Comparison of ENCODE assay signal across 22 cellular contexts in genomic region chr9:127405344-127406125, GRCh38. TPM values are rescaled to one million over a fixed set of nuclear protein-coding genes. Genes with fewer than 3 reads are reported as not detected.
DNase-seq lines count a peak whose midpoint lies in the region; ATAC-seq, FAIRE-seq and TF ChIP-seq lines count a peak whose summit lies in the region.
"Had no signal": no experiment of that assay in that cellular context is flagged by ENCODE, and none has a peak within 500 bp of the region (broad histone marks: within the 10 kb centered on the region; RNA-seq: fewer than 3 reads in every experiment).

No MANE protein-coding gene starts in this region.

- H3K4me1 ChIP-seq in HepG2 (ENCODE audit: insufficient read depth, low read length): peaks cover 9% of the 10 kb centered on the region; the same call in 1 of the 2 replicates
- peaks cover 0 to 17% (median 6%) of the 10 kb centered on the region in 4 donors for H3K4me1 ChIP-seq in right lobe of liver

- no TSS peak for BruUV-seq in HepG2 (replicated peaks; lab: Mats Ljungman, UMichigan)

- H3K27me3 Mint-ChIP-seq in chondrocyte (ENCODE audit: low read depth): no peaks in the 10 kb centered on the region
- peaks cover 27% of the 10 kb centered on the region for H3K27me3 Mint-ChIP-seq in activated naive CD4-positive, alpha-beta T cell treated with anti-CD3 and anti-CD28 coated beads for 36 hours (ENCODE audit: low read depth)
- H3K27me3 Mint-ChIP-seq in HFFc6 (ENCODE audit: insufficient read depth): no peaks in the 10 kb centered on the region
- H3K27me3 Mint-ChIP-seq: B cell had no signal

- no peak for TF ChIP-seq RAD21 in HepG2 (CRISPR knock-in tag; IDR thresholded peaks at IDR 0.05)

- peaks cover 24 to 50% of the 10 kb centered on the region in 2 experiments; a peak in 4 of 5 replicates for H3K36me3 ChIP-seq in HepG2 (replicated peaks in 1 of 2; ENCODE audit: control insufficient read depth in 1 of 2, insufficient read depth in 2 of 2, low read length in 2 of 2)
- H3K36me3 ChIP-seq in right lobe of liver: peaks cover 0 to 26% (median 2%) of the 10 kb centered on the region in 4 donors

- no peak for TF ChIP-seq POLR2A in HepG2 (IDR thresholded peaks at IDR 0.05; ENCODE audit: insufficient read depth in 1 of 2, low read depth in 2 of 2, low read length in 2 of 2)
- no peak for TF ChIP-seq POLR2A in right lobe of liver (IDR thresholded peaks at IDR 0.05)

- H3K4me3 Mint-ChIP-seq in chondrocyte (ENCODE audit: unreplicated experiment) (no peak overlapping the region), HFFc6 (no peak overlapping the region)
- H3K4me3 Mint-ChIP-seq in activated naive CD4-positive, alpha-beta T cell treated with anti-CD3 and anti-CD28 coated beads for 36 hours: no peak overlapping the region
- H3K4me3 Mint-ChIP-seq: B cell, H9 had no signal

- FAIRE-seq in HepG2 (lab: Jason Lieb, UNC) (no peak), frontal cortex (lab: Jason Lieb, UNC) (no peak)
- FAIRE-seq: A204.1, GM12891 had no signal

- in situ Hi-C loops in HepG2 (cut with HindIII; ENCODE audit: extremely low pct_ligation_motif_present, low pct_unique_long_range_greater_than_20kb): no loop called here

- peaks cover 4% of the 10 kb centered on the region for H3K36me3 Mint-ChIP-seq in chondrocyte (ENCODE audit: low read depth)
- no peaks in the 10 kb centered on the region for H3K36me3 Mint-ChIP-seq in activated naive CD4-positive, alpha-beta T cell treated with anti-CD3 and anti-CD28 coated beads for 36 hours (ENCODE audit: low read depth)
- H3K36me3 Mint-ChIP-seq in HFFc6 (ENCODE audit: low read depth): no peaks in the 10 kb centered on the region

- H4K20me1 ChIP-seq in HepG2 (ENCODE audit: insufficient read depth, low read length): no peaks in the 10 kb centered on the region

- no peak for TF ChIP-seq EP300 in HepG2 (IDR thresholded peaks at IDR 0.05; ENCODE audit: low read depth in 2 of 2, low read length in 2 of 2)
- TF ChIP-seq EP300 in HepG2 (CRISPR knock-in tag; IDR thresholded peaks at IDR 0.05; ENCODE audit: borderline replicate concordance): no peak

- peaks cover 6% of the 10 kb centered on the region for H3K79me2 ChIP-seq in HepG2 (ENCODE audit: insufficient read depth, low read length)

- H3K27me3 ChIP-seq in HepG2 (ENCODE audit: control insufficient read depth in 1 of 2, insufficient read depth in 2 of 2, low read length in 2 of 2) (no peaks in the 10 kb centered on the region), right lobe of liver (no peaks in the 10 kb centered on the region)

- H3K4me1 Mint-ChIP-seq in chondrocyte (ENCODE audit: low read depth) (no peaks in the 10 kb centered on the region), HFFc6 (ENCODE audit: low read depth) (no peaks in the 10 kb centered on the region)
- H3K4me1 Mint-ChIP-seq in activated naive CD4-positive, alpha-beta T cell treated with anti-CD3 and anti-CD28 coated beads for 36 hours (ENCODE audit: low read depth): no peaks in the 10 kb centered on the region
- H3K4me1 Mint-ChIP-seq: B cell had no signal

- no peak overlapping the region for H3K4me2 ChIP-seq in HepG2 (ENCODE audit: low read depth, low read length)
- H3K4me2 ChIP-seq: KMS-11, SK-N-SH had no signal

- H3K9me3 Mint-ChIP-seq in chondrocyte (ENCODE audit: low read depth): no peaks in the 10 kb centered on the region
- no peaks in the 10 kb centered on the region for H3K9me3 Mint-ChIP-seq in activated naive CD4-positive, alpha-beta T cell treated with anti-CD3 and anti-CD28 coated beads for 36 hours
- H3K9me3 Mint-ChIP-seq in HFFc6: no peaks in the 10 kb centered on the region
- H3K9me3 Mint-ChIP-seq: H9 had no signal

- WGBS in HepG2 (ENCODE audit: low lambda C conversion rate): no CpG with 5 or more reads among the region's 20 CpGs
- whole genome bisulfite sequencing in right lobe of liver (ENCODE audit: insufficient coverage, low coverage, low lambda C conversion rate, missing lambda C conversion rate): 100% methylated on average over 1 of the region's 20 CpGs

- H3K9me3 ChIP-seq in HepG2 (ENCODE audit: low read length) (no peaks in the 10 kb centered on the region), right lobe of liver (no peaks in the 10 kb centered on the region)
- H3K9me3 ChIP-seq: SK-N-SH had no signal

- TF ChIP-seq CTCF in HepG2 (CRISPR knock-in tag; IDR thresholded peaks at IDR 0.05) (no peak), right lobe of liver (IDR thresholded peaks at IDR 0.05) (no peak), chondrocyte (IDR thresholded peaks at IDR 0.05) (no peak), HFFc6 (IDR thresholded peaks at IDR 0.05) (no peak)

- POLR2A ChIA-PET in HepG2 (lab: Yijun Ruan, JAX): interaction anchor here (1.0 to 3.4 kb wide), 2 partner anchors 8 to 9 kb away, joined by 7 to 31 read pairs; partner anchors contain the start of gene SLC2A8

- CTCF ChIA-PET in HepG2 (lab: Yijun Ruan, JAX; ENCODE audit: low intra/inter-chr PET ratio, low total read pairs): no interaction called here
- CTCF ChIA-PET in activated naive CD4-positive, alpha-beta T cell treated with anti-CD3 and anti-CD28 coated beads for 36 hours (lab: Charles Lee): no interaction called here

- H3K27ac Mint-ChIP-seq in chondrocyte (ENCODE audit: unreplicated experiment) (no peak overlapping the region), HFFc6 (no peak overlapping the region)
- H3K27ac Mint-ChIP-seq in activated naive CD4-positive, alpha-beta T cell treated with anti-CD3 and anti-CD28 coated beads for 36 hours: no peak overlapping the region
- H3K27ac Mint-ChIP-seq: B cell had no signal

- ATAC-seq in HepG2: no peak
- ATAC-seq in right lobe of liver: no peak

- no peak for DNase-seq in HepG2 (ENCODE audit: low spot score)
- DNase-seq in right lobe of liver: no peak
- DNase-seq in NCI-H524 treated with DMSO at 0.1 percent for 48 hours (lab: John Stamatoyannopoulos, UW): peak; percentile 57
- DNase-seq in chondrocyte (ENCODE audit: low spot score): peak; percentile 87
- DNase-seq in activated naive CD4-positive, alpha-beta T cell treated with anti-CD3 and anti-CD28 coated beads for 36 hours: no peak
- no peak for DNase-seq in frontal cortex (ENCODE audit: low spot score in 2 of 2)
- no peak for DNase-seq in HFFc6
- DNase-seq in NCI-H2081 (lab: John Stamatoyannopoulos, UW): no peak
- DNase-seq: DMS153; GM23248; H9; NCI-H1092 treated with DMSO at 0.1 percent for 48 hours; NCI-H1436 treated with DMSO at 0.1 percent for 48 hours; NCI-H2029 treated with DMSO at 0.1 percent for 48 hours; NCI-H446 treated with DMSO at 0.1 percent for 48 hours; NK-92 treated with Interleukin-12 subunit alpha and Interleukin-12 subunit beta, amount 100 ng/mL, for 24 hours; SIG-M5; SK-N-SH had no signal

- no peak overlapping the region for H2AFZ ChIP-seq in HepG2 (ENCODE audit: low read length)
- H2AFZ ChIP-seq: GM23248 had no signal

- intact Hi-C loops in HepG2 (cut with micrococcal nuclease; ENCODE audit: unreplicated experiment) (no loop called here), right lobe of liver (cut with DNase I) (no loop called here)
- intact Hi-C loops in activated naive CD4-positive, alpha-beta T cell treated with anti-CD3 and anti-CD28 coated beads for 36 hours (cut with micrococcal nuclease): no loop called here

- no peak overlapping the region for H3K9ac ChIP-seq in HepG2 (ENCODE audit: insufficient read depth, low read depth, low read length)
- H3K9ac ChIP-seq: GM23248, KMS-11, SK-N-SH had no signal

- H3K27ac ChIP-seq in HepG2 (ENCODE audit: extremely low read length, insufficient read depth, low read length) (no peak overlapping the region), right lobe of liver (no peak overlapping the region)
- H3K27ac ChIP-seq: GM23248, KMS-11 had no signal

- H3K4me3 ChIP-seq in HepG2 (replicated peaks in 1 of 3; ENCODE audit: insufficient read depth in 1 of 3, low read depth in 2 of 3, low read length in 3 of 3) (no peak overlapping the region), right lobe of liver (no peak overlapping the region)
- H3K4me3 ChIP-seq: GM23248 had no signal

RNA-seq across cellular contexts. Expression of gene SLC2A8, which starts 8.6 kb away (rescaled TPM):
- 24.0 and 48.6 TPM in 2 replicates for total RNA-seq in HepG2 (2016; rRNA removed; fragmentation: Illumina TruSeq; extraction: Trizol)
- total RNA-seq in HepG2 (2016; cell fraction: cytosol; rRNA removed; fragmentation: Illumina TruSeq; extraction: Trizol; ENCODE audit: low read depth): 25.8 and 26.2 TPM in 2 replicates
- 22.9 and 51.3 TPM in 2 replicates for total RNA-seq in HepG2 (2016; cell fraction: insoluble cytoplasmic fraction; rRNA removed; fragmentation: Illumina TruSeq; extraction: Trizol)
- 32.1 and 33.0 TPM in 2 replicates for total RNA-seq in HepG2 (2016; cell fraction: membrane; rRNA removed; fragmentation: Illumina TruSeq; extraction: Trizol)
- total RNA-seq in HepG2 (2016; cell fraction: nucleus; rRNA removed; fragmentation: Illumina TruSeq; extraction: Trizol): 53.8 and 57.0 TPM in 2 replicates
- polyA plus RNA-seq in HepG2 (2011; rRNA removed): 22.6 and 37.2 TPM in 2 replicates
- polyA plus RNA-seq in HepG2 (2011; cell fraction: cytosol; rRNA removed): 20.3 and 26.4 TPM in 2 replicates
- 73.4 and 80.9 TPM in 2 replicates for polyA plus RNA-seq in HepG2 (2011; cell fraction: nucleus; rRNA removed)
- polyA plus RNA-seq in HepG2 (2012): 15.9 and 25.8 TPM in 2 replicates
- 18.5 and 21.9 TPM in 2 replicates for polyA plus RNA-seq in HepG2 (2016; cell fraction: cytosol; fragmentation: Illumina TruSeq; extraction: Trizol; ENCODE audit: low read depth)
- polyA plus RNA-seq in HepG2 (2016; cell fraction: insoluble cytoplasmic fraction; fragmentation: Illumina TruSeq; extraction: Trizol; ENCODE audit: low read depth): 22.6 and 24.1 TPM in 2 replicates
- 21.2 and 23.1 TPM in 2 replicates for polyA plus RNA-seq in HepG2 (2016; cell fraction: membrane; fragmentation: Illumina TruSeq; extraction: Trizol; ENCODE audit: low read depth)
- 112 and 118 TPM in 2 replicates for polyA plus RNA-seq in HepG2 (2016; cell fraction: nucleus; fragmentation: Illumina TruSeq; extraction: Trizol; ENCODE audit: insufficient read depth, low read depth)
- 29.8 and 66.3 TPM in 2 replicates for polyA minus RNA-seq in HepG2 (2011; rRNA and poly(A)+ RNA removed; ENCODE audit: low replicate concordance)
- 13.0 and 13.3 TPM in 2 replicates for polyA minus RNA-seq in HepG2 (2011; cell fraction: cytosol; rRNA and poly(A)+ RNA removed)
- polyA minus RNA-seq in HepG2 (2011; cell fraction: nucleus; rRNA and poly(A)+ RNA removed): 25.1 and 26.0 TPM in 2 replicates
- 10 to 100 TPM; 16.2 to 25.0 (median 18.8) TPM for total RNA-seq in right lobe of liver
- 14.1 to 16.4 TPM (median 15.3 TPM) in 3 replicates for total RNA-seq in chondrocyte
- total RNA-seq in activated naive CD4-positive, alpha-beta T cell treated with anti-CD3 and anti-CD28 coated beads for 36 hours: 1 to 10 TPM; 3.4 TPM
- total RNA-seq in frontal cortex: 9.0 TPM
- 10 to 100 TPM; 11.5 to 13.6 (median 12.5) TPM for total RNA-seq in HFFc6 (2021; fragmentation: NEBNext Ultra II Directional; extraction: Animal tissue kit (Norgen Biotek cat#: 25700))

RNA-seq across cellular contexts. Expression of gene ZNF79, which starts 18.6 kb away (rescaled TPM):
- total RNA-seq in HepG2 (2016; rRNA removed; fragmentation: Illumina TruSeq; extraction: Trizol): 7.3 and 8.1 TPM in 2 replicates
- 3.1 and 3.7 TPM in 2 replicates for total RNA-seq in HepG2 (2016; cell fraction: cytosol; rRNA removed; fragmentation: Illumina TruSeq; extraction: Trizol; ENCODE audit: low read depth)
- 7.1 and 8.1 TPM in 2 replicates for total RNA-seq in HepG2 (2016; cell fraction: insoluble cytoplasmic fraction; rRNA removed; fragmentation: Illumina TruSeq; extraction: Trizol)
- total RNA-seq in HepG2 (2016; cell fraction: membrane; rRNA removed; fragmentation: Illumina TruSeq; extraction: Trizol): 5.0 and 6.4 TPM in 2 replicates
- 6.5 and 7.4 TPM in 2 replicates for total RNA-seq in HepG2 (2016; cell fraction: nucleus; rRNA removed; fragmentation: Illumina TruSeq; extraction: Trizol)
- 3.7 and 4.0 TPM in 2 replicates for polyA plus RNA-seq in HepG2 (2011; rRNA removed)
- polyA plus RNA-seq in HepG2 (2011; cell fraction: cytosol; rRNA removed): 2.4 and 2.7 TPM in 2 replicates
- polyA plus RNA-seq in HepG2 (2011; cell fraction: nucleus; rRNA removed): 6.0 and 7.5 TPM in 2 replicates
- polyA plus RNA-seq in HepG2 (2012): 2.6 and 3.2 TPM in 2 replicates
- polyA plus RNA-seq in HepG2 (2016; cell fraction: cytosol; fragmentation: Illumina TruSeq; extraction: Trizol; ENCODE audit: low read depth): 0.52 and 0.70 TPM in 2 replicates
- 4.7 TPM in 2 replicates for polyA plus RNA-seq in HepG2 (2016; cell fraction: insoluble cytoplasmic fraction; fragmentation: Illumina TruSeq; extraction: Trizol; ENCODE audit: low read depth)
- polyA plus RNA-seq in HepG2 (2016; cell fraction: membrane; fragmentation: Illumina TruSeq; extraction: Trizol; ENCODE audit: low read depth): 1.3 and 1.4 TPM in 2 replicates
- 8.9 and 9.1 TPM in 2 replicates for polyA plus RNA-seq in HepG2 (2016; cell fraction: nucleus; fragmentation: Illumina TruSeq; extraction: Trizol; ENCODE audit: insufficient read depth, low read depth)
- 6.0 and 28.4 TPM in 2 replicates for polyA minus RNA-seq in HepG2 (2011; rRNA and poly(A)+ RNA removed; ENCODE audit: low replicate concordance)
- polyA minus RNA-seq in HepG2 (2011; cell fraction: cytosol; rRNA and poly(A)+ RNA removed): 3.7 and 4.2 TPM in 2 replicates
- polyA minus RNA-seq in HepG2 (2011; cell fraction: nucleus; rRNA and poly(A)+ RNA removed): 7.9 and 11.3 TPM in 2 replicates
- 1 to 10 TPM; 2.5 to 4.6 (median 3.5) TPM for total RNA-seq in right lobe of liver
- 7.9 to 9.0 TPM (median 8.3 TPM) in 3 replicates for total RNA-seq in chondrocyte
- total RNA-seq in activated naive CD4-positive, alpha-beta T cell treated with anti-CD3 and anti-CD28 coated beads for 36 hours: 1 to 10 TPM; 7.9 to 8.1 TPM
- total RNA-seq in frontal cortex: 12.2 TPM
- 1 to 10 TPM; 6.7 to 8.5 (median 7.6) TPM for total RNA-seq in HFFc6 (2021; fragmentation: NEBNext Ultra II Directional; extraction: Animal tissue kit (Norgen Biotek cat#: 25700))

RNA-seq across cellular contexts. Expression of gene RPL12, which starts 45.7 kb away (rescaled TPM):
- 1,551 and 1,660 TPM in 2 replicates for total RNA-seq in HepG2 (2016; rRNA removed; fragmentation: Illumina TruSeq; extraction: Trizol)
- 6,549 and 6,971 TPM in 2 replicates for total RNA-seq in HepG2 (2016; cell fraction: cytosol; rRNA removed; fragmentation: Illumina TruSeq; extraction: Trizol; ENCODE audit: low read depth)
- 1,601 and 1,648 TPM in 2 replicates for total RNA-seq in HepG2 (2016; cell fraction: insoluble cytoplasmic fraction; rRNA removed; fragmentation: Illumina TruSeq; extraction: Trizol)
- total RNA-seq in HepG2 (2016; cell fraction: membrane; rRNA removed; fragmentation: Illumina TruSeq; extraction: Trizol): 4,907 and 5,180 TPM in 2 replicates
- total RNA-seq in HepG2 (2016; cell fraction: nucleus; rRNA removed; fragmentation: Illumina TruSeq; extraction: Trizol): 525 and 558 TPM in 2 replicates
- 2,097 and 2,590 TPM in 2 replicates for polyA plus RNA-seq in HepG2 (2011; rRNA removed)
- polyA plus RNA-seq in HepG2 (2011; cell fraction: cytosol; rRNA removed): 3,919 and 3,963 TPM in 2 replicates
- polyA plus RNA-seq in HepG2 (2011; cell fraction: nucleus; rRNA removed): 619 and 713 TPM in 2 replicates
- 2,179 and 2,497 TPM in 2 replicates for polyA plus RNA-seq in HepG2 (2012)
- polyA plus RNA-seq in HepG2 (2016; cell fraction: cytosol; fragmentation: Illumina TruSeq; extraction: Trizol; ENCODE audit: low read depth): 11,205 and 11,665 TPM in 2 replicates
- polyA plus RNA-seq in HepG2 (2016; cell fraction: insoluble cytoplasmic fraction; fragmentation: Illumina TruSeq; extraction: Trizol; ENCODE audit: low read depth): 2,434 and 2,480 TPM in 2 replicates
- polyA plus RNA-seq in HepG2 (2016; cell fraction: membrane; fragmentation: Illumina TruSeq; extraction: Trizol; ENCODE audit: low read depth): 6,884 and 7,463 TPM in 2 replicates
- polyA plus RNA-seq in HepG2 (2016; cell fraction: nucleus; fragmentation: Illumina TruSeq; extraction: Trizol; ENCODE audit: insufficient read depth, low read depth): 1,156 and 1,223 TPM in 2 replicates
- polyA minus RNA-seq in HepG2 (2011; rRNA and poly(A)+ RNA removed; ENCODE audit: low replicate concordance): 706 and 1,371 TPM in 2 replicates
- 461 and 478 TPM in 2 replicates for polyA minus RNA-seq in HepG2 (2011; cell fraction: cytosol; rRNA and poly(A)+ RNA removed)
- polyA minus RNA-seq in HepG2 (2011; cell fraction: nucleus; rRNA and poly(A)+ RNA removed): 198 and 299 TPM in 2 replicates
- total RNA-seq in right lobe of liver: 100 to 1,000 TPM; 271 to 907 (median 364) TPM
- total RNA-seq in chondrocyte: 834 to 848 TPM (median 848 TPM) in 3 replicates
- total RNA-seq in activated naive CD4-positive, alpha-beta T cell treated with anti-CD3 and anti-CD28 coated beads for 36 hours: 1,000 to 10,000 TPM; 3,038 to 3,119 TPM
- total RNA-seq in frontal cortex: 717 TPM
- 1,000 to 10,000 TPM in 4 of 6 experiments, 100 to 1,000 TPM in 2; 953 to 1,196 (median 1,072) TPM for total RNA-seq in HFFc6 (2021; fragmentation: NEBNext Ultra II Directional; extraction: Animal tissue kit (Norgen Biotek cat#: 25700))

RNA-seq across cellular contexts. Expression of gene LRSAM1, which starts 45.8 kb away (rescaled TPM):
- total RNA-seq in HepG2 (2016; rRNA removed; fragmentation: Illumina TruSeq; extraction: Trizol) (4.6 and 8.7 TPM in 2 replicates), right lobe of liver (10 to 100 TPM in 5 of 6 experiments, 1 to 10 TPM in 1; 9.4 to 13.3 (median 12.1) TPM), chondrocyte (25.6 to 29.3 TPM (median 27.5 TPM) in 3 replicates), frontal cortex (23.6 TPM)
- 1.5 and 1.7 TPM in 2 replicates for total RNA-seq in HepG2 (2016; cell fraction: cytosol; rRNA removed; fragmentation: Illumina TruSeq; extraction: Trizol; ENCODE audit: low read depth)
- 4.2 and 9.8 TPM in 2 replicates for total RNA-seq in HepG2 (2016; cell fraction: insoluble cytoplasmic fraction; rRNA removed; fragmentation: Illumina TruSeq; extraction: Trizol)
- 3.2 and 4.0 TPM in 2 replicates for total RNA-seq in HepG2 (2016; cell fraction: membrane; rRNA removed; fragmentation: Illumina TruSeq; extraction: Trizol)
- total RNA-seq in HepG2 (2016; cell fraction: nucleus; rRNA removed; fragmentation: Illumina TruSeq; extraction: Trizol): 9.5 and 16.9 TPM in 2 replicates
- 10.2 and 12.2 TPM in 2 replicates for polyA plus RNA-seq in HepG2 (2011; rRNA removed)
- polyA plus RNA-seq in HepG2 (2011; cell fraction: cytosol; rRNA removed): 4.1 and 5.2 TPM in 2 replicates
- 68.4 and 76.1 TPM in 2 replicates for polyA plus RNA-seq in HepG2 (2011; cell fraction: nucleus; rRNA removed)
- polyA plus RNA-seq in HepG2 (2012): 10.0 and 14.6 TPM in 2 replicates
- polyA plus RNA-seq in HepG2 (2016; cell fraction: cytosol; fragmentation: Illumina TruSeq; extraction: Trizol; ENCODE audit: low read depth): 1.2 and 1.5 TPM in 2 replicates
- polyA plus RNA-seq in HepG2 (2016; cell fraction: insoluble cytoplasmic fraction; fragmentation: Illumina TruSeq; extraction: Trizol; ENCODE audit: low read depth): 5.4 and 6.9 TPM in 2 replicates
- 1.2 and 2.1 TPM in 2 replicates for polyA plus RNA-seq in HepG2 (2016; cell fraction: membrane; fragmentation: Illumina TruSeq; extraction: Trizol; ENCODE audit: low read depth)
- 21.9 and 22.1 TPM in 2 replicates for polyA plus RNA-seq in HepG2 (2016; cell fraction: nucleus; fragmentation: Illumina TruSeq; extraction: Trizol; ENCODE audit: insufficient read depth, low read depth)
- 7.6 and 11.4 TPM in 2 replicates for polyA minus RNA-seq in HepG2 (2011; rRNA and poly(A)+ RNA removed; ENCODE audit: low replicate concordance)
- polyA minus RNA-seq in HepG2 (2011; cell fraction: cytosol; rRNA and poly(A)+ RNA removed): 4.2 and 4.4 TPM in 2 replicates
- polyA minus RNA-seq in HepG2 (2011; cell fraction: nucleus; rRNA and poly(A)+ RNA removed): 25.4 and 32.1 TPM in 2 replicates
- total RNA-seq in activated naive CD4-positive, alpha-beta T cell treated with anti-CD3 and anti-CD28 coated beads for 36 hours: 1 to 10 TPM; 8.8 to 9.9 TPM
- 10 to 100 TPM; 12.1 to 15.9 (median 13.4) TPM for total RNA-seq in HFFc6 (2021; fragmentation: NEBNext Ultra II Directional; extraction: Animal tissue kit (Norgen Biotek cat#: 25700))

Comparison
In these comparisons a context has a peak if more than half of its experiments do, and no peak if none do; other contexts are left out.
1. DNase-seq: peak in NCI-H524 treated with DMSO at 0.1 percent for 48 hours (single experiment) and chondrocyte (single experiment); none in HepG2 (single experiment), right lobe of liver (0 of 3), activated naive CD4-positive, alpha-beta T cell treated with anti-CD3 and anti-CD28 coated beads for 36 hours (single experiment), frontal cortex (0 of 2), HFFc6 (single experiment) and NCI-H2081 (0 of 2).